Comparison of ENCODE assay signal across 8 cellular contexts in genomic region chrX:51461053-51462050, GRCh38. TPM values are rescaled to one million over a fixed set of nuclear protein-coding genes. Genes with fewer than 3 reads are reported as not detected.
DNase-seq lines count a peak whose midpoint lies in the region; ATAC-seq and TF ChIP-seq lines count a peak whose summit lies in the region.

No MANE protein-coding gene starts in this region.

- intact Hi-C loops in right cardiac atrium (cut with DNase I) (loop anchor here in 1 of 4 donors (10.0 kb wide), 1 partner anchor 317 kb away; no protein-coding TSS in a partner anchor), thyroid gland (cut with DNase I) (no loop called here)

- ATAC-seq in right cardiac atrium, result no peak

- H3K4me3 ChIP-seq in right atrium auricular region (no peak overlapping the region), right cardiac atrium (ENCODE audit: low read length) (no peak overlapping the region), WI38 (ENCODE audit: low read depth, low read length) (no peak overlapping the region), thyroid gland (replicated peaks in 1 of 3) (no peak overlapping the region)
- H3K4me3 ChIP-seq in Jurkat, Clone E6-1 (ENCODE audit: low read length), result no peak overlapping the region

- no peak for TF ChIP-seq POLR2A in thyroid gland (IDR thresholded peaks at IDR 0.05)

- WGBS in right cardiac atrium, result 42% methylated on average over 15 of the region's 15 CpGs
- 48 to 51% methylated on average over 15 of the region's 15 CpGs for WGBS in thyroid gland, 2 donors

- H3K36me3 ChIP-seq in right atrium auricular region (no peaks in the 10 kb centered on the region), thyroid gland (no peaks in the 10 kb centered on the region)

- H3K4me1 ChIP-seq in right atrium auricular region, result no peaks in the 10 kb centered on the region
- no peaks in the 10 kb centered on the region for H3K4me1 ChIP-seq in right cardiac atrium (ENCODE audit: control insufficient read depth, insufficient read depth, low read length)
- no peaks in the 10 kb centered on the region for H3K4me1 ChIP-seq in thyroid gland

- H3K27me3 ChIP-seq in right atrium auricular region, result no peaks in the 10 kb centered on the region
- no peaks in the 10 kb centered on the region for H3K27me3 ChIP-seq in right cardiac atrium (ENCODE audit: control insufficient read depth, insufficient read depth)
- no peaks in the 10 kb centered on the region for H3K27me3 ChIP-seq in thyroid gland

- TF ChIP-seq CTCF in right atrium auricular region (IDR thresholded peaks at IDR 0.05) (peak; percentile 68 to 92), WI38 (IDR thresholded peaks at IDR 0.05; ENCODE audit: low read depth, low read length) (peak; percentile 63), thyroid gland (IDR thresholded peaks at IDR 0.05) (peak; percentile 6 to 69 (median 61))

- H3K27ac ChIP-seq in right atrium auricular region (no peak overlapping the region), right cardiac atrium (ENCODE audit: low read length) (no peak overlapping the region), thyroid gland (no peak overlapping the region)

- no peak for DNase-seq in right atrium auricular region (ENCODE audit: low spot score)
- DNase-seq in right cardiac atrium, result no peak
- DNase-seq in Jurkat, Clone E6-1 (ENCODE audit: low read depth, low spot score), result peak; percentile 42
- DNase-seq in iPS-NIHi7 (ENCODE audit: extremely low spot score), result peak; percentile 21
- DNase-seq in thyroid gland, result no peak
- no peak for DNase-seq in stimulated activated CD4-positive, alpha-beta T cell treated with anti-CD3 and anti-CD28 coated beads, Interleukin-4, amount 100 ng/mL, for 1 hour
- no peak for DNase-seq in activated CD4-positive, CD25-positive, alpha-beta regulatory T cell (lab: John Stamatoyannopoulos, UW)

- H3K9me3 ChIP-seq in right atrium auricular region, result no peaks in the 10 kb centered on the region
- no peaks in the 10 kb centered on the region for H3K9me3 ChIP-seq in right cardiac atrium (ENCODE audit: control insufficient read depth, low read length)
- H3K9me3 ChIP-seq in thyroid gland, result no peaks in the 10 kb centered on the region

RNA-seq across cellular contexts. Expression of gene NUDT11, which starts 35.0 kb away (rescaled TPM):
- total RNA-seq in right atrium auricular region, result under 1 TPM in 1 of 2 donors, not detected in 1; 0.75 TPM
- total RNA-seq in right cardiac atrium, result under 1 TPM; 0.20 to 0.22 (median 0.20) TPM
- polyA plus RNA-seq in right cardiac atrium, result 0.20 TPM
- polyA plus RNA-seq in Jurkat, Clone E6-1 (2012; ENCODE audit: insufficient read depth, insufficient read length), result 18.6 TPM
- total RNA-seq in thyroid gland, result 1 to 10 TPM in 3 of 4 donors, under 1 TPM in 1; 0.29 to 1.7 (median 1.4) TPM

Comparison
In these comparisons a context has a peak if more than half of its experiments do, and no peak if none do; other contexts are left out.
1. DNase-seq: peak in Jurkat, Clone E6-1 (single experiment) and iPS-NIHi7 (single experiment); none in right atrium auricular region (single experiment), right cardiac atrium (0 of 3), thyroid gland (0 of 2), stimulated activated CD4-positive, alpha-beta T cell treated with anti-CD3 and anti-CD28 coated beads, Interleukin-4, amount 100 ng/mL, for 1 hour (single experiment) and activated CD4-positive, CD25-positive, alpha-beta regulatory T cell (0 of 4).
2. Peak in every context shown above with its lines, with median percentiles within 50 percentile points of each other: CTCF ChIP-seq.